In the genomic region with DNA sequence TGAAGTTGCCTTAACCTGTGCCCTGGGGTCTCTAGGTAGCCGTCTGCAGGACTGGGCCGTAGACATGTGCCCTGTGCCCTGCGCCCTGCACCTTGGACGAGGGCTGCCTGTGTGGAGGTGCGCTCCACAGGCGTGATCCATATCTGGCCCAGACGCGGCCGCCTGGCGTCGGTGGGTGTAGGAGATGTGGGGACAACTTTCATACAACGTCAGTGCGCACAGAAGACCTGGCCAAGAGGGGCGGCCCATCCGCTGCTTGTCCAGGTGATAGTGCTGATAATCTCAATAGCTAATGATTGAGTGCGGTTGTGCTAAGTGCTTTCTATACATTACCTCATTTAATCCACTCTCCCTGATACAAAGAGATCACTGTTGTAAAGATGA, we compare ENCODE assay signal across 9 cellular contexts. TPM values are rescaled to one million over a fixed set of nuclear protein-coding genes. Genes with fewer than 3 reads are reported as not detected.
DNase-seq lines count a peak whose midpoint lies in the region; ATAC-seq and TF ChIP-seq lines count a peak whose summit lies in the region.
"Had no signal": no experiment of that assay in that cellular context is flagged by ENCODE, and none has a peak within 500 bp of the region (broad histone marks: within the 10 kb centered on the region; RNA-seq: fewer than 3 reads in every experiment).

No MANE protein-coding gene starts in this region.

- no peaks in the 10 kb centered on the region for H3K9me2 ChIP-seq in DOHH2 (replicated peaks; ENCODE audit: control insufficient read depth, low read length)
- H3K9me2 ChIP-seq in Loucy (replicated peaks; ENCODE audit: low read depth, low read length) = no peaks in the 10 kb centered on the region

- H3K9ac ChIP-seq in Loucy (ENCODE audit: low read depth, low read length, poor library complexity, severe bottlenecking) = peak overlapping the region; percentile 54
- no peak overlapping the region for H3K9ac ChIP-seq in parathyroid adenoma

- H3K27ac Mint-ChIP-seq in endothelial cell (ENCODE audit: unreplicated experiment) = no peak overlapping the region

- H3K4me1 Mint-ChIP-seq in endothelial cell (ENCODE audit: unreplicated experiment) = no peaks in the 10 kb centered on the region

- ATAC-seq in HG03378 (IDR thresholded peaks at IDR 0.05; ENCODE audit: unreplicated experiment) (no peak), GM19397 (IDR thresholded peaks at IDR 0.05; ENCODE audit: unreplicated experiment) (no peak)

- peak overlapping the region; percentile 78 for H3K4me3 Mint-ChIP-seq in endothelial cell (ENCODE audit: unreplicated experiment)

- H3K4me2 ChIP-seq in DOHH2 (ENCODE audit: low read length) = peak overlapping the region; percentile 85
- peak overlapping the region; percentile 89 for H3K4me2 ChIP-seq in Loucy (ENCODE audit: low read depth, low read length, poor library complexity, severe bottlenecking)
- peak overlapping the region; percentile 64 for H3K4me2 ChIP-seq in parathyroid adenoma (ENCODE audit: low read length)

- no peaks in the 10 kb centered on the region for H3K36me3 Mint-ChIP-seq in endothelial cell (ENCODE audit: low read depth, unreplicated experiment)

- H3K79me2 ChIP-seq in DOHH2 (ENCODE audit: control insufficient read depth, low read length) = no peaks in the 10 kb centered on the region
- H3K79me2 ChIP-seq in Loucy (ENCODE audit: insufficient read depth, low read length) = peaks cover 36% of the 10 kb centered on the region
- no peaks in the 10 kb centered on the region for H3K79me2 ChIP-seq in parathyroid adenoma

- no peaks in the 10 kb centered on the region for H3K36me3 ChIP-seq in DOHH2 (ENCODE audit: control insufficient read depth, low read length)
- no peaks in the 10 kb centered on the region for H3K36me3 ChIP-seq in Loucy (ENCODE audit: insufficient read depth, low read length)
- no peaks in the 10 kb centered on the region for H3K36me3 ChIP-seq in parathyroid adenoma (ENCODE audit: control insufficient read depth, insufficient read depth, low read length)
- H3K36me3 ChIP-seq: SJSA1 had no signal

- H3K4me1 ChIP-seq in DOHH2 (ENCODE audit: control insufficient read depth, low read length) = peaks cover 14% of the 10 kb centered on the region
- peaks cover 58% of the 10 kb centered on the region for H3K4me1 ChIP-seq in Loucy (ENCODE audit: insufficient read depth, low read length, poor library complexity, severe bottlenecking)
- no peaks in the 10 kb centered on the region for H3K4me1 ChIP-seq in parathyroid adenoma

- H4K20me1 ChIP-seq in DOHH2 (ENCODE audit: control insufficient read depth, insufficient read depth, low read depth, low read length) = no peaks in the 10 kb centered on the region
- H4K20me1 ChIP-seq in Loucy (ENCODE audit: insufficient read depth, low read length, poor library complexity, severe bottlenecking) = peaks cover 12% of the 10 kb centered on the region

- no peaks in the 10 kb centered on the region for H3K9me3 Mint-ChIP-seq in endothelial cell (ENCODE audit: unreplicated experiment)

- peaks cover 6% of the 10 kb centered on the region for H3F3A ChIP-seq in DOHH2 (ENCODE audit: control insufficient read depth, insufficient read depth)
- H3F3A ChIP-seq in Loucy (ENCODE audit: low read depth) = peaks cover 5% of the 10 kb centered on the region; the same call in 1 of the 2 replicates

- TF ChIP-seq CTCF in DOHH2 (IDR thresholded peaks at IDR 0.05; ENCODE audit: low read depth, low read length, poor library complexity, severe bottlenecking) = no peak
- TF ChIP-seq CTCF in Loucy (conservative IDR thresholded peaks at IDR 0.05; ENCODE audit: low read length) = no peak
- TF ChIP-seq CTCF in endothelial cell (IDR thresholded peaks at IDR 0.05; ENCODE audit: unreplicated experiment) = no peak
- TF ChIP-seq CTCF in parathyroid adenoma (IDR thresholded peaks at IDR 0.05) = no peak

- peak overlapping the region; percentile 75 for H3K4me3 ChIP-seq in DOHH2 (ENCODE audit: low read length)
- peak overlapping the region; percentile 74 for H3K4me3 ChIP-seq in Loucy (ENCODE audit: low read length, poor library complexity, severe bottlenecking)
- no peak overlapping the region for H3K4me3 ChIP-seq in parathyroid adenoma (ENCODE audit: low read depth, low read length)

- H3K27me3 Mint-ChIP-seq in endothelial cell (ENCODE audit: unreplicated experiment) = peaks cover 4% of the 10 kb centered on the region

- peaks cover 8% of the 10 kb centered on the region for H3K27me3 ChIP-seq in DOHH2 (ENCODE audit: control insufficient read depth, low read length)
- no peaks in the 10 kb centered on the region for H3K27me3 ChIP-seq in Loucy (ENCODE audit: insufficient read depth, low read length, poor library complexity, severe bottlenecking)
- H3K27me3 ChIP-seq in parathyroid adenoma (ENCODE audit: control insufficient read depth, insufficient read depth, low read length) = no peaks in the 10 kb centered on the region

- DNase-seq in endothelial cell (ENCODE audit: low spot score) (no peak), DMS79 (lab: John Stamatoyannopoulos, UW) (no peak), NOMO-1 treated with dmso at 0.1 percent for 144 hours (lab: John Stamatoyannopoulos, UW; ENCODE audit: unreplicated experiment) (no peak)

- no peaks in the 10 kb centered on the region for H3K9me3 ChIP-seq in DOHH2 (ENCODE audit: control insufficient read depth, insufficient read depth, low read length)
- H3K9me3 ChIP-seq in Loucy (ENCODE audit: insufficient read depth, low read depth, low read length) = no peaks in the 10 kb centered on the region
- H3K9me3 ChIP-seq in parathyroid adenoma (ENCODE audit: control insufficient read depth, low read length) = no peaks in the 10 kb centered on the region
- H3K9me3 ChIP-seq: SJSA1 had no signal

- H2AFZ ChIP-seq in Loucy (ENCODE audit: low read length) (0 out of 2 replicates have a peak overlapping the region, but pooled peaks have one; percentile 80), parathyroid adenoma (no peak overlapping the region)

- H3K27ac ChIP-seq in DOHH2 (ENCODE audit: low read depth, low read length) (no peak overlapping the region), parathyroid adenoma (no peak overlapping the region)
- H3K27ac ChIP-seq: SJSA1 had no signal

RNA-seq across cellular contexts. Expression of gene RASGRP1, which starts 0.7 kb away (rescaled TPM):
- 0.49 TPM for total RNA-seq in endothelial cell (ENCODE audit: unreplicated experiment)
- total RNA-seq: SJSA1 had no signal
